ENCODE assay signal across 15 cellular contexts in the genomic region with DNA sequence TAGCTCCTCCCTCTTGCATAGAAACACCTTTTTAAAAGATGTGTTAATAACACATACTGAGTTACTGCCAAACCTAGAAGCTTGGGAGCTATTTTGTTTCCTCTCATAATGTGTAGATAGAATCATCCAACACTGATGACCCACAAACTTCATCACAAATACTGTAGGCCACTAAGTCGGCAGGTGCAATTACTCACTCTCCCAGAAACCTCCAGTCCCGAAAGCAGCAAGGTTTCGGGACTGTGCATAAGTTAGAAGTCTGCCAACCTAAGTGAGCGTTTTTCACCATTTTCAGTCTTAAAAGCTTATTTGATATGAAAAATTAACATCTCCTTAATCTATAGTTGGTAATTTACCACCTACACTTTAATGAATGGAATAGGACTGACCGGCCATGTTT. TPM values are rescaled to one million over a fixed set of nuclear protein-coding genes. Genes with fewer than 3 reads are reported as not detected.
DNase-seq lines count a peak whose midpoint lies in the region; ATAC-seq and TF ChIP-seq lines count a peak whose summit lies in the region.
"Had no signal": no experiment of that assay in that cellular context is flagged by ENCODE, and none has a peak within 500 bp of the region (broad histone marks: within the 10 kb centered on the region; RNA-seq: fewer than 3 reads in every experiment).

No MANE protein-coding gene starts in this region.

- H3K4me3 Mint-ChIP-seq in nephron, result no peak overlapping the region
- no peak overlapping the region for H3K4me3 Mint-ChIP-seq in progenitor cell of endocrine pancreas (ENCODE audit: low read depth)
- H3K4me3 Mint-ChIP-seq: CD14-positive monocyte; CD8-positive, alpha-beta T cell had no signal

- H3K4me1 ChIP-seq in upper lobe of right lung, result peaks cover 5% of the 10 kb centered on the region
- H3K4me1 ChIP-seq: HAP-1 had no signal

- H3K36me3 ChIP-seq in upper lobe of right lung, result peaks cover 44% of the 10 kb centered on the region

- DNase-seq in D341Med (ENCODE audit: low spot score) (peak; percentile 3), progenitor cell of endocrine pancreas (ENCODE audit: low spot score, unreplicated experiment) (no peak), NAMALWA (ENCODE audit: low spot score) (no peak), upper lobe of right lung (no peak)
- DNase-seq in activated naive CD4-positive, alpha-beta T cell treated with Interleukin-2 at 50 U/mL for 16 hours, result no peak
- DNase-seq in activated CD8-positive, alpha-beta memory T cell treated with anti-CD3 and anti-CD28 coated beads, Interleukin-2, amount 50 U/mL, for 4 hours, result no peak
- DNase-seq: COR-L47, DND-41, GDM1 had no signal

- H3K4me1 Mint-ChIP-seq in nephron (peaks cover 45% of the 10 kb centered on the region), progenitor cell of endocrine pancreas (ENCODE audit: low read depth) (no peaks in the 10 kb centered on the region)
- H3K4me1 Mint-ChIP-seq: CD14-positive monocyte had no signal

- intact Hi-C loops in upper lobe of right lung (cut with DNase I), result no loop called here

- H3K9me3 Mint-ChIP-seq in nephron (peaks cover 13% of the 10 kb centered on the region), progenitor cell of endocrine pancreas (ENCODE audit: low read depth) (no peaks in the 10 kb centered on the region)

- H3K36me3 Mint-ChIP-seq in nephron (ENCODE audit: low read depth) (peaks cover 62% of the 10 kb centered on the region), progenitor cell of endocrine pancreas (ENCODE audit: insufficient read depth) (peaks cover 27% of the 10 kb centered on the region)
- H3K36me3 Mint-ChIP-seq: CD14-positive monocyte had no signal

- H3K27me3 ChIP-seq in upper lobe of right lung, result no peaks in the 10 kb centered on the region

- H3K27ac Mint-ChIP-seq in nephron (peak overlapping the region; percentile 77 to 88 (median 84)), progenitor cell of endocrine pancreas (peak overlapping the region; percentile 44)
- H3K27ac Mint-ChIP-seq: CD14-positive monocyte; CD8-positive, alpha-beta T cell had no signal

- H3K9me3 ChIP-seq in upper lobe of right lung, result no peaks in the 10 kb centered on the region
- H3K9me3 ChIP-seq: HAP-1 had no signal

- H3K27me3 Mint-ChIP-seq in nephron (ENCODE audit: low read depth) (no peaks in the 10 kb centered on the region), progenitor cell of endocrine pancreas (no peaks in the 10 kb centered on the region)

- TF ChIP-seq CTCF in nephron (IDR thresholded peaks at IDR 0.05; ENCODE audit: unreplicated experiment in 3 of 3) (no peak), progenitor cell of endocrine pancreas (IDR thresholded peaks at IDR 0.05; ENCODE audit: unreplicated experiment) (no peak), upper lobe of right lung (IDR thresholded peaks at IDR 0.05) (no peak)

- no peak for ATAC-seq in upper lobe of right lung
- ATAC-seq: CD8-positive, alpha-beta T cell had no signal

- no peak overlapping the region for H3K4me3 ChIP-seq in upper lobe of right lung
- H3K4me3 ChIP-seq: HAP-1 had no signal

- peak overlapping the region; percentile 33 for H3K27ac ChIP-seq in cingulate gyrus (ENCODE audit: low read depth, low read length)
- no peak overlapping the region for H3K27ac ChIP-seq in upper lobe of right lung
- H3K27ac ChIP-seq: 22Rv1 had no signal

RNA-seq across cellular contexts. Expression of gene C1orf198, which starts 32.0 kb away (rescaled TPM):
- total RNA-seq in progenitor cell of endocrine pancreas (67.8 and 70.1 TPM in 2 replicates), upper lobe of right lung (159 TPM)
